ENCODE assay signal across 19 cellular contexts in genomic region chr11:69567951-69568808, GRCh38.
DNase-seq lines count a peak whose midpoint lies in the region; ATAC-seq, FAIRE-seq and TF ChIP-seq lines count a peak whose summit lies in the region.
"Had no signal": no experiment of that assay in that cellular context is flagged by ENCODE, and none has a peak within 500 bp of the region (broad histone marks: within the 10 kb centered on the region; RNA-seq: fewer than 3 reads in every experiment).

No MANE protein-coding gene starts in this region.

- TF ChIP-seq EP300 in HepG2 (IDR thresholded peaks at IDR 0.05; ENCODE audit: low read depth in 2 of 2, low read length in 2 of 2): peak; percentile 54 to 84; a peak in 3 of 4 replicates
- TF ChIP-seq EP300 in HepG2 (CRISPR knock-in tag; IDR thresholded peaks at IDR 0.05; ENCODE audit: borderline replicate concordance): peak; percentile 84

- no peaks in the 10 kb centered on the region for H3K9me3 ChIP-seq in mammary epithelial cell (replicated peaks; ENCODE audit: insufficient read depth, low read length)
- H3K9me3 ChIP-seq in breast epithelium: no peaks in the 10 kb centered on the region
- H3K9me3 ChIP-seq in adipocyte (ENCODE audit: control insufficient read depth, low read length): no peaks in the 10 kb centered on the region
- no peaks in the 10 kb centered on the region for H3K9me3 ChIP-seq in HepG2 (ENCODE audit: low read length)

- no peaks in the 10 kb centered on the region for H3K79me2 ChIP-seq in mammary epithelial cell (ENCODE audit: insufficient read depth, low read length)
- H3K79me2 ChIP-seq in HepG2 (ENCODE audit: insufficient read depth, low read length): no peaks in the 10 kb centered on the region

- H3K36me3 ChIP-seq in mammary epithelial cell (ENCODE audit: insufficient read depth, low read length): no peaks in the 10 kb centered on the region
- no peaks in the 10 kb centered on the region for H3K36me3 ChIP-seq in breast epithelium
- no peaks in the 10 kb centered on the region for H3K36me3 ChIP-seq in adipocyte (ENCODE audit: control insufficient read depth, insufficient read depth, low read length, severe bottlenecking)
- no peaks in the 10 kb centered on the region for H3K36me3 ChIP-seq in HepG2 (replicated peaks in 1 of 2; ENCODE audit: control insufficient read depth in 1 of 2, insufficient read depth in 2 of 2, low read length in 2 of 2)

- in situ Hi-C loops in mammary epithelial cell (cut with MboI; ENCODE audit: low sequenced_read_pairs in 2 of 2) (no loop called here), HepG2 (cut with HindIII; ENCODE audit: extremely low pct_ligation_motif_present, low pct_unique_long_range_greater_than_20kb) (no loop called here)

- peaks cover 16% of the 10 kb centered on the region for H3K4me1 ChIP-seq in mammary epithelial cell (ENCODE audit: insufficient read depth, low read length)
- no peaks in the 10 kb centered on the region for H3K4me1 ChIP-seq in breast epithelium
- H3K4me1 ChIP-seq in adipocyte (ENCODE audit: control insufficient read depth, insufficient read depth, low read length): no peaks in the 10 kb centered on the region
- H3K4me1 ChIP-seq in HepG2 (ENCODE audit: insufficient read depth, low read length): peaks cover 53% of the 10 kb centered on the region

- H3K36me3 Mint-ChIP-seq in stimulated activated effector memory CD8-positive, alpha-beta T cell treated with anti-CD3 and anti-CD28 coated beads, Interleukin-12 subunit alpha, Interleukin-12 subunit beta, amount 100 ng/mL, for 72 hours: no peaks in the 10 kb centered on the region
- H3K36me3 Mint-ChIP-seq: CD4-positive, CD25-positive, alpha-beta regulatory T cell; natural killer cell had no signal

- no peaks in the 10 kb centered on the region for H3K9me3 Mint-ChIP-seq in stimulated activated effector memory CD8-positive, alpha-beta T cell treated with anti-CD3 and anti-CD28 coated beads, Interleukin-12 subunit alpha, Interleukin-12 subunit beta, amount 100 ng/mL, for 72 hours
- H3K9me3 Mint-ChIP-seq: natural killer cell had no signal

- no peak overlapping the region for H3K9ac ChIP-seq in mammary epithelial cell (ENCODE audit: insufficient read depth, low read length)
- no peak overlapping the region for H3K9ac ChIP-seq in adipocyte (ENCODE audit: low read length)
- H3K9ac ChIP-seq in HepG2 (ENCODE audit: insufficient read depth, low read depth, low read length): peak overlapping the region; percentile 63

- peak; percentile 83 for FAIRE-seq in HepG2 (lab: Jason Lieb, UNC)
- FAIRE-seq: GM19239 had no signal

- H4K20me1 ChIP-seq in mammary epithelial cell (ENCODE audit: insufficient read depth, low read length) (no peaks in the 10 kb centered on the region), HepG2 (ENCODE audit: insufficient read depth, low read length) (no peaks in the 10 kb centered on the region)

- H2AFZ ChIP-seq in mammary epithelial cell (ENCODE audit: low read depth, low read length): peak overlapping the region; percentile 81
- H2AFZ ChIP-seq in HepG2 (ENCODE audit: low read length): no peak overlapping the region

- no peak for TF ChIP-seq RAD21 in HepG2 (CRISPR knock-in tag; IDR thresholded peaks at IDR 0.05)

- ATAC-seq in HepG2: peak; percentile 94
- no peak for ATAC-seq in GM21737 (IDR thresholded peaks at IDR 0.05; ENCODE audit: unreplicated experiment)
- no peak for ATAC-seq in GM21390 (IDR thresholded peaks at IDR 0.05; ENCODE audit: unreplicated experiment)
- ATAC-seq in stimulated activated effector memory CD8-positive, alpha-beta T cell treated with anti-CD3 and anti-CD28 coated beads, Interleukin-12 subunit alpha, Interleukin-12 subunit beta, amount 100 ng/mL, for 72 hours: no peak
- ATAC-seq: natural killer cell had no signal

- intact Hi-C loops in mammary epithelial cell (cut with micrococcal nuclease) (no loop called here), breast epithelium (cut with DNase I; ENCODE audit: low total_unique reads) (no loop called here), HepG2 (cut with micrococcal nuclease; ENCODE audit: unreplicated experiment) (no loop called here)

- H3K27ac ChIP-seq in mammary epithelial cell (ENCODE audit: insufficient read depth, low read depth, low read length) (no peak overlapping the region), breast epithelium (no peak overlapping the region), HepG2 (ENCODE audit: extremely low read length, insufficient read depth, low read length) (peak overlapping the region; percentile 82)
- H3K27ac ChIP-seq: 22Rv1 had no signal

- H3K4me1 Mint-ChIP-seq in stimulated activated effector memory CD8-positive, alpha-beta T cell treated with anti-CD3 and anti-CD28 coated beads, Interleukin-12 subunit alpha, Interleukin-12 subunit beta, amount 100 ng/mL, for 72 hours: no peaks in the 10 kb centered on the region
- H3K4me1 Mint-ChIP-seq: CD4-positive, CD25-positive, alpha-beta regulatory T cell; natural killer cell had no signal

- no peak for TF ChIP-seq CTCF in mammary epithelial cell (conservative IDR thresholded peaks at IDR 0.05 in 1 of 2, IDR thresholded peaks at IDR 0.05 in 1 of 2; ENCODE audit: extremely low read depth in 1 of 2, insufficient read depth in 1 of 2, low read depth in 1 of 2, low read length in 2 of 2)
- no peak for TF ChIP-seq CTCF in breast epithelium (IDR thresholded peaks at IDR 0.05)
- peak; percentile 45 for TF ChIP-seq CTCF in HepG2 (CRISPR knock-in tag; IDR thresholded peaks at IDR 0.05)

- H3K4me2 ChIP-seq in mammary epithelial cell (ENCODE audit: insufficient read depth, low read depth, low read length): no peak overlapping the region
- peak overlapping the region; percentile 69 for H3K4me2 ChIP-seq in HepG2 (ENCODE audit: low read depth, low read length)

- no peak overlapping the region for H3K4me3 ChIP-seq in mammary epithelial cell (replicated peaks in 1 of 3; ENCODE audit: insufficient read depth in 1 of 3, low read depth in 2 of 3, low read length in 3 of 3)
- H3K4me3 ChIP-seq in breast epithelium: no peak overlapping the region
- no peak overlapping the region for H3K4me3 ChIP-seq in adipocyte (ENCODE audit: low read length)
- H3K4me3 ChIP-seq in HepG2 (replicated peaks in 1 of 3; ENCODE audit: insufficient read depth in 1 of 3, low read depth in 2 of 3, low read length in 3 of 3): peak overlapping the region in 1 of 3 experiments; percentile 34; a peak in 2 of 6 replicates
- H3K4me3 ChIP-seq: lung had no signal

- 47% methylated on average over 16 of the region's 18 CpGs for WGBS in mammary epithelial cell (ENCODE audit: low coverage, missing lambda C conversion rate)
- WGBS in HepG2 (ENCODE audit: low lambda C conversion rate): 9% methylated on average over 7 of the region's 18 CpGs

- BruUV-seq in mammary epithelial cell (replicated peaks; lab: Mats Ljungman, UMichigan): no TSS peak
- no TSS peak for BruUV-seq in HepG2 (replicated peaks; lab: Mats Ljungman, UMichigan)

- dilution Hi-C loops in mammary epithelial cell (cut with HindIII; ENCODE audit: low sequenced_read_pairs): no loop called here

- H3K27ac Mint-ChIP-seq in stimulated activated effector memory CD8-positive, alpha-beta T cell treated with anti-CD3 and anti-CD28 coated beads, Interleukin-12 subunit alpha, Interleukin-12 subunit beta, amount 100 ng/mL, for 72 hours: no peak overlapping the region
- H3K27ac Mint-ChIP-seq: CD4-positive, CD25-positive, alpha-beta regulatory T cell; natural killer cell; progenitor cell of endocrine pancreas had no signal

- DNase-seq in mammary epithelial cell (peak; percentile 19), breast epithelium (ENCODE audit: low spot score in 2 of 2) (no peak), adipocyte (ENCODE audit: low read depth) (peak; percentile 25), HepG2 (ENCODE audit: low spot score) (peak; percentile 98), NK-92 (lab: John Stamatoyannopoulos, UW; ENCODE audit: unreplicated experiment) (no peak)
- no peak for DNase-seq in stimulated activated effector memory CD8-positive, alpha-beta T cell treated with anti-CD3 and anti-CD28 coated beads, Interleukin-12 subunit alpha, Interleukin-12 subunit beta, amount 100 ng/mL, for 72 hours (ENCODE audit: low spot score in 2 of 2)
- DNase-seq: activated CD4-positive, alpha-beta T cell treated with anti-CD3 and anti-CD28 coated beads for 48 hours; activated CD8-positive, alpha-beta memory T cell treated with anti-CD3 and anti-CD28 coated beads, Interleukin-2, amount 50 U/mL, for 4 hours; activated naive CD4-positive, alpha-beta T cell treated with Interleukin-2 at 50 U/mL for 16 hours; CD4-positive, CD25-positive, alpha-beta regulatory T cell; natural killer cell; NCI-H1694 treated with DMSO at 0.1 percent for 48 hours; T1000 had no signal

- H3K27me3 ChIP-seq in mammary epithelial cell (ENCODE audit: insufficient read depth, low read length) (no peaks in the 10 kb centered on the region), breast epithelium (no peaks in the 10 kb centered on the region), adipocyte (replicated peaks; ENCODE audit: control insufficient read depth, insufficient read depth, low read length) (peaks cover 15% of the 10 kb centered on the region), HepG2 (ENCODE audit: control insufficient read depth in 1 of 2, insufficient read depth in 2 of 2, low read length in 2 of 2) (no peaks in the 10 kb centered on the region)

- CTCF ChIA-PET in mammary epithelial cell (lab: Charles Lee; ENCODE audit: low non-redundant PET): no interaction called here
- CTCF ChIA-PET in HepG2 (lab: Yijun Ruan, JAX; ENCODE audit: low intra/inter-chr PET ratio, low total read pairs): no interaction called here

- POLR2A ChIA-PET in HepG2 (lab: Yijun Ruan, JAX): interaction anchor here (0.7 kb wide), 1 partner anchor 76 kb away, joined by 3 read pairs; no protein-coding TSS in a partner anchor

- no peak overlapping the region for H3K4me3 Mint-ChIP-seq in stimulated activated effector memory CD8-positive, alpha-beta T cell treated with anti-CD3 and anti-CD28 coated beads, Interleukin-12 subunit alpha, Interleukin-12 subunit beta, amount 100 ng/mL, for 72 hours
- H3K4me3 Mint-ChIP-seq: CD4-positive, CD25-positive, alpha-beta regulatory T cell; natural killer cell had no signal

- TF ChIP-seq POLR2A in breast epithelium (IDR thresholded peaks at IDR 0.05) (no peak), HepG2 (IDR thresholded peaks at IDR 0.05; ENCODE audit: insufficient read depth in 1 of 2, low read depth in 2 of 2, low read length in 2 of 2) (no peak)

TF ChIP-seq in HepG2, 621 proteins besides CTCF, POLR2A, EP300 and RAD21 (continues in another document):
- TF ChIP-seq ZBTB2 (CRISPR knock-in tag; IDR thresholded peaks at IDR 0.05; ENCODE audit: low read depth) (no peak), ZZZ3 (CRISPR knock-in tag; IDR thresholded peaks at IDR 0.05; ENCODE audit: borderline replicate concordance) (no peak)

Comparison
In these comparisons a context has a peak if more than half of its experiments do, and no peak if none do; other contexts are left out.
1. DNase-seq: peak in mammary epithelial cell (single experiment), adipocyte (single experiment) and HepG2 (single experiment); none in breast epithelium (0 of 2), NK-92 (single experiment) and stimulated activated effector memory CD8-positive, alpha-beta T cell treated with anti-CD3 and anti-CD28 coated beads, Interleukin-12 subunit alpha, Interleukin-12 subunit beta, amount 100 ng/mL, for 72 hours (0 of 2).